In the genomic region with DNA sequence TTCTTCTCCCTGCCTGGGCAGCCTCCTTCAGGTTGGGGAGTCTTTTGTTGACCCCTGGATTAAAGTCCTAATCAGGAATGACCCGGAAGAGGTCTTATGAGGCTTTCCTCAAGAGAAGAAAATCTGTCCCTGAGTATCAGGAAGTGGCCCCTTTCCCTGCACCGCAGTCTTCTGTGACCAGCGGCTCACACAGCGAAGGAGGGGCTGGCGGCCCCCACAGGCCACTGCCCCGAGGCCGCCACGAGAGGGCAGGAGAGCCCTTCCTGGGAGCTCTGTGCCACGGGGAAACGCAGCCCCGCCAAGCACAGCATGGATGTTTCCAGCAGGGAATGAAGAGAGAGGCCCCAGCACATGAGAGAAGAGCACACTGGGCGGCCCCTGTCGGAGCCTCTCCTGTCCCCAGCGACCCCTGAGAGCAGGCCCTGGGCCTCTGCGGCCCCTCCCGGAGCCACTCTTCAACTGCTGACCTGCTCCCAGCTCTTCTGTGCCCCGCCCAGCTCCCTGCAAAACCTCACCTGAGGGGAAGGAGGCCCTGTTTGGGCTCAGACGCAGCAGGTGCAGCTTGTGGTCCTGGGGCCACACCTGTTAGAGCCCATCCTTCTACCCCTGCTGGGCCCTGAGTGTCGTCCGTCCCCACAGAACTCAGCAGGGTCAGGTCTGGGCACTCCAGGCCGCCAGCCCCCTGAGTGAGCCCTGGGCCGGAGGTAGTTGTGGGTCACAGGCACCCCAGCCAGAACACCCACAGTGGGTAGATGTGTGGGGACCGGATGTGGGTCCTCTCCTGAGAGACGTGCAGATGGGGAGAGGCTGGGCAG, we compare ENCODE assay signal across 8 cellular contexts. TPM values are rescaled to one million over a fixed set of nuclear protein-coding genes. Genes with fewer than 3 reads are reported as not detected.
DNase-seq lines count a peak whose midpoint lies in the region; ATAC-seq and TF ChIP-seq lines count a peak whose summit lies in the region.

No MANE protein-coding gene starts in this region.

- no peak overlapping the region for H2BK12ac ChIP-seq in neuronal stem cell (ENCODE audit: low read length)

- H3K4me3 ChIP-seq in SJCRH30 = no peak overlapping the region
- no peak overlapping the region for H3K4me3 ChIP-seq in fibroblast of villous mesenchyme (ENCODE audit: low read depth, low read length)
- no peak overlapping the region for H3K4me3 ChIP-seq in neuronal stem cell (ENCODE audit: low read length in 2 of 2)
- peak overlapping the region in 1 of 2 donors; percentile 29 for H3K4me3 ChIP-seq in stomach smooth muscle (ENCODE audit: low read length in 2 of 2)

- no peak for TF ChIP-seq POLR2A in GM18505 (IDR thresholded peaks at IDR 0.05; ENCODE audit: borderline replicate concordance, extremely low read depth, insufficient read depth, insufficient read length)

- peak overlapping the region; percentile 41 for H3K14ac ChIP-seq in neuronal stem cell (ENCODE audit: low read length)

- peak overlapping the region; percentile 85 for H3K9ac ChIP-seq in neuronal stem cell (ENCODE audit: low read depth, low read length, poor library complexity)
- peak overlapping the region in 1 of 2 donors; percentile 58 for H3K9ac ChIP-seq in stomach smooth muscle (ENCODE audit: low read length in 2 of 2)

- peak overlapping the region; percentile 91 for H3K18ac ChIP-seq in neuronal stem cell (ENCODE audit: low read length)

- H3K23ac ChIP-seq in neuronal stem cell (ENCODE audit: low read depth, low read length, poor library complexity) = peak overlapping the region; percentile 92

- WGBS in neuronal stem cell (ENCODE audit: extremely low coverage in 2 of 2, insufficient read length in 2 of 2, insufficient replicate concordance in 1 of 2), 2 donors = no CpG with 5 or more reads among the region's 24 CpGs

- H2AK5ac ChIP-seq in neuronal stem cell (ENCODE audit: low read depth, low read length) = peak overlapping the region; percentile 94

- peak overlapping the region; percentile 24 for H2BK120ac ChIP-seq in neuronal stem cell (ENCODE audit: low read depth, low read length)

- peak overlapping the region; percentile 9 for H4K8ac ChIP-seq in neuronal stem cell (ENCODE audit: low read depth, low read length)

- H2BK5ac ChIP-seq in neuronal stem cell (ENCODE audit: low read length) = no peak overlapping the region

- TF ChIP-seq CTCF in fibroblast of villous mesenchyme (IDR thresholded peaks at IDR 0.05; ENCODE audit: insufficient read depth, low read depth, low read length) = peak; percentile 99

- DNase-seq in EL = peak; percentile 88
- peak; percentile 55 for DNase-seq in LoVo (ENCODE audit: low spot score)
- DNase-seq in SJCRH30 = peak; percentile 83 to 92
- peak; percentile 35 for DNase-seq in activated gamma-delta T cell (lab: John Stamatoyannopoulos, UW)
- DNase-seq in fibroblast of villous mesenchyme (ENCODE audit: low read depth) = peak; percentile 94
- DNase-seq in neuronal stem cell (ENCODE audit: low spot score) = peak; percentile 77

- H2BK15ac ChIP-seq in neuronal stem cell (ENCODE audit: low read length) = peak overlapping the region; percentile 90

- H3K9me3 ChIP-seq in SJCRH30 (replicated peaks) (peaks cover 5% of the 10 kb centered on the region; the same call in 1 of the 2 replicates), neuronal stem cell (replicated peaks in 1 of 2; ENCODE audit: control insufficient read depth in 2 of 2, insufficient read depth in 1 of 2, low read depth in 1 of 2, low read length in 2 of 2) (peaks cover 0 to 3% of the 10 kb centered on the region in 2 donors), stomach smooth muscle (ENCODE audit: control insufficient read depth in 2 of 2, low read length in 2 of 2) (no peaks in the 10 kb centered on the region)

- peak overlapping the region; percentile 73 for H2AFZ ChIP-seq in neuronal stem cell (ENCODE audit: low read length)

- peaks cover 25% of the 10 kb centered on the region for H3K4me1 ChIP-seq in SJCRH30
- H3K4me1 ChIP-seq in neuronal stem cell (ENCODE audit: control insufficient read depth in 2 of 2, insufficient read depth in 1 of 2, low read depth in 1 of 2, low read length in 2 of 2) = peaks cover 11 to 23% of the 10 kb centered on the region in 2 donors
- H3K4me1 ChIP-seq in stomach smooth muscle (ENCODE audit: control insufficient read depth, insufficient read depth, low read length) = peaks cover 50% of the 10 kb centered on the region

- peaks cover 5% of the 10 kb centered on the region for H3K79me1 ChIP-seq in neuronal stem cell (ENCODE audit: low read depth, low read length)

- H3K27me3 ChIP-seq in SJCRH30 (no peaks in the 10 kb centered on the region), neuronal stem cell (ENCODE audit: control insufficient read depth in 3 of 3, insufficient read depth in 3 of 3, low read depth in 1 of 3, low read length in 3 of 3) (no peaks in the 10 kb centered on the region), stomach smooth muscle (ENCODE audit: control insufficient read depth in 1 of 2, insufficient read depth in 2 of 2, low read length in 2 of 2) (no peaks in the 10 kb centered on the region)

- no peak overlapping the region for H3K4me2 ChIP-seq in neuronal stem cell (ENCODE audit: insufficient read depth, low read length, poor library complexity, severe bottlenecking)

- H3K27ac ChIP-seq in SJCRH30 (no peak overlapping the region), neuronal stem cell (replicated peaks; ENCODE audit: low read length) (no peak overlapping the region), stomach smooth muscle (ENCODE audit: low read length) (peak overlapping the region; percentile 92)

- H4K91ac ChIP-seq in neuronal stem cell (ENCODE audit: low read depth, low read length, poor library complexity) = peak overlapping the region; percentile 19

- peak overlapping the region; percentile 91 for H3K4ac ChIP-seq in neuronal stem cell (ENCODE audit: low read length)

- ATAC-seq in GM18505 (IDR thresholded peaks at IDR 0.05; ENCODE audit: unreplicated experiment) = no peak

- peaks cover 3% of the 10 kb centered on the region; the same call in 1 of the 2 replicates for H3K36me3 ChIP-seq in SJCRH30
- H3K36me3 ChIP-seq in neuronal stem cell (replicated peaks in 1 of 2; ENCODE audit: control insufficient read depth in 2 of 2, insufficient read depth in 2 of 2, low read length in 2 of 2) = peaks cover 2 to 7% of the 10 kb centered on the region in 2 donors
- no peaks in the 10 kb centered on the region for H3K36me3 ChIP-seq in stomach smooth muscle (ENCODE audit: control insufficient read depth in 2 of 2, insufficient read depth in 2 of 2, low read length in 2 of 2)

RNA-seq across cellular contexts. Expression of a gene that starts 4.9 kb away (rescaled TPM):
- 15.2 and 16.5 TPM in 2 replicates for total RNA-seq in SJCRH30 (2014; rRNA removed; shearing (Covaris generic))
- total RNA-seq in fibroblast of villous mesenchyme = 43.8 and 60.0 TPM in 2 replicates
- polyA plus RNA-seq in neuronal stem cell (2013, experiment 1 of 2) = 33.3 TPM
- polyA plus RNA-seq in neuronal stem cell (2013, experiment 2 of 2) = 32.4 TPM

Comparison
In these comparisons a context has a peak if more than half of its experiments do, and no peak if none do; other contexts are left out.
1. DNase-seq: peak in every context shown above with its lines; median percentile 94 in fibroblast of villous mesenchyme; 88 in EL; 88 in SJCRH30; 77 in neuronal stem cell; 55 in LoVo; 35 in activated gamma-delta T cell.